Comparison of ENCODE assay signal across 25 cellular contexts in the genomic region with DNA sequence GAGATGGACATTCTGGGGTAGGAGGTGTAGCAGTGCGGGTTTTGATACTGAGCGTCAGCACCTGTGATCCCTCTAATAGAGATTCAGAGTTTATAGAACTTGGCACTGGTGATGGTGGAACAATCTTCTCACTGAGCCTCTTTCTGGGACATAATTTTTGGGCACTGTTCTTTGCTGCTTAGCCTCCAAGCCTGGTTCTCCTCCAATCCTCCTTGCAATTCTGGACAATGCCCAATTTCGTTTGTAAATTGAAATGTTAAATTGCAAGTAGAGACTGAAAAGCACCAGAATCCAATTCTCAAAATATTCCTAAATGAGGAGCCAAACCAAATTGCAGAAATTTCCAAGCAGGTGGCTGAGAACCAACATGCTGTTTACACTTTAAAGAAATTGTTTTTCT.
"Had no signal": no experiment of that assay in that cellular context is flagged by ENCODE, and none has a peak within 500 bp of the region (broad histone marks: within the 10 kb centered on the region; RNA-seq: fewer than 3 reads in every experiment).

No MANE protein-coding gene starts in this region.

- H3K9me3 ChIP-seq: sigmoid colon, upper lobe of left lung, vagina had no signal

- H3K79me2 ChIP-seq: hepatocyte had no signal

- H3K27me3 ChIP-seq: brain microvascular endothelial cell, foreskin keratinocyte, hepatocyte, neural progenitor cell, sigmoid colon, upper lobe of left lung, vagina had no signal

- H3K36me3 ChIP-seq: brain microvascular endothelial cell, neural progenitor cell, sigmoid colon, upper lobe of left lung, vagina, WERI-Rb-1 had no signal

- H3K4me2 ChIP-seq: hepatocyte, neural progenitor cell had no signal

- H3K9ac ChIP-seq: neural progenitor cell had no signal

- DNase-seq: activated CD4-positive, alpha-beta memory T cell treated with anti-CD3 and anti-CD28 coated beads for 36 hours; activated CD4-positive, alpha-beta T cell treated with anti-CD3 and anti-CD28 coated beads for 48 hours; activated CD8-positive, alpha-beta memory T cell treated with anti-CD3 and anti-CD28 coated beads, Interleukin-2, amount 50 U/mL, for 4 hours; activated gamma-delta T cell; activated naive CD4-positive, alpha-beta T cell treated with anti-CD3 and anti-CD28 coated beads, Interleukin-2, amount 10 ng/mL, durations not matched to agents 7 days and 5 days; activated naive CD8-positive, alpha-beta T cell treated with anti-CD3 and anti-CD28 coated beads, Interleukin-2, amount 10 ng/mL, durations not matched to agents 7 days and 5 days; activated T-cell treated with anti-CD3 and anti-CD28 coated beads, Interleukin-2, amount 50 U/mL, for 24 hours; brain microvascular endothelial cell; foreskin keratinocyte; glutamatergic neuron; kidney; left colon; natural killer cell; occipital lobe; posterior cingulate gyrus; sigmoid colon; small intestine; stimulated activated CD4-positive, alpha-beta T cell treated with anti-CD3 and anti-CD28 coated beads, Interleukin-4, amount 100 ng/mL, for 24 hours; SW 1271; T-helper 9 cell; upper lobe of left lung; WERI-Rb-1 had no signal

- H3K4me1 ChIP-seq: foreskin keratinocyte, neural progenitor cell, vagina had no signal

- H3K4me3 ChIP-seq: hepatocyte, neural progenitor cell, sigmoid colon, upper lobe of left lung, vagina had no signal

- H2AFZ ChIP-seq: hepatocyte, neural progenitor cell had no signal

- H3K27ac ChIP-seq: brain microvascular endothelial cell, foreskin keratinocyte, neural progenitor cell, upper lobe of left lung, vagina, WERI-Rb-1 had no signal
